Comparison of ENCODE assay signal across 9 cellular contexts in the genomic region with DNA sequence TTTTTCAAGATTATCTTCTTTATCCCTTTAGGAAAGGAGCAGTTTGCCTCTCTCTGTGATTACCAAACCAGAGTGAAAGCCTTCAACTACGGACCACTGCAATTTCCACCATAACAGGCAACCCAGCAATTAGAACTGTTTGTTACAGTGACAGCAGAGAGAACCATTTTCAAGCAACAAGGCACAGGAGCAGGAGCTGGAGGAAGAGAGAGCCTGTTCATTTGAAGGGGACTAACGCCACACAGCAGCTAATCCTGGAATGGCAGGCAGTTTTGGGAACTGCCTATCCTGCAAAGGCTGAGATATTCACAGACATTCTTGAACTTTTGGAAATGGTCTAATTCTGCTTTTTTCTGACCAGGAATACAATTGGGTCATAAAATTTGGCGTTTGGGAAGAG.
A peak's percentile ranks its signal among the peaks of the same experiment; 100 is the strongest.
DNase-seq lines count a peak whose midpoint lies in the region; ATAC-seq and TF ChIP-seq lines count a peak whose summit lies in the region.
"Had no signal": no experiment of that assay in that cellular context is flagged by ENCODE, and none has a peak within 500 bp of the region (broad histone marks: within the 10 kb centered on the region; RNA-seq: fewer than 3 reads in every experiment).

No MANE protein-coding gene starts in this region.

- TF ChIP-seq EP300 in SK-N-SH (IDR thresholded peaks at IDR 0.05; ENCODE audit: borderline replicate concordance in 1 of 2, low read depth in 1 of 2, low read length in 1 of 2): no peak

- CTCF ChIA-PET in SK-N-SH (lab: Yijun Ruan, JAX): interaction anchor here (1.0 to 1.2 kb wide), 2 partner anchors 10 to 23 kb away, joined by 3 read pairs; no protein-coding TSS in a partner anchor

- no peak overlapping the region for H3K9ac ChIP-seq in SK-N-SH

- POLR2A ChIA-PET in SK-N-SH (lab: Yijun Ruan, JAX): no interaction called here

- no peaks in the 10 kb centered on the region for H4K20me1 ChIP-seq in SK-N-SH (ENCODE audit: insufficient read depth)

- H3K27ac ChIP-seq in SK-N-SH (ENCODE audit: low read depth in 2 of 2, low read length in 1 of 2): no peak overlapping the region

- H3K27me3 ChIP-seq in SK-N-SH (ENCODE audit: insufficient read depth): no peaks in the 10 kb centered on the region

- 34% methylated on average over 3 of the region's 3 CpGs for WGBS in SK-N-SH (ENCODE audit: low lambda C conversion rate)

- H3K9me3 ChIP-seq in SK-N-SH: no peaks in the 10 kb centered on the region

- TF ChIP-seq CTCF in SK-N-SH (IDR thresholded peaks at IDR 0.05): peak; percentile 57
- no peak for TF ChIP-seq CTCF in GM13976 (IDR thresholded peaks at IDR 0.05; ENCODE audit: borderline replicate concordance, control extremely low read depth, extremely low read depth, insufficient read depth, missing control alignments)

- H3K4me3 ChIP-seq in SK-N-SH (ENCODE audit: low read depth in 2 of 2, low read length in 1 of 2): no peak overlapping the region; a peak in 1 of 4 replicates

- no peaks in the 10 kb centered on the region for H3K36me3 ChIP-seq in SK-N-SH (replicated peaks in 1 of 2; ENCODE audit: control insufficient read depth in 1 of 2, insufficient read depth in 2 of 2, low read length in 1 of 2)

- ATAC-seq in esophagus mucosa: no peak
- ATAC-seq in GM19463 (IDR thresholded peaks at IDR 0.05; ENCODE audit: unreplicated experiment): no peak

- no peaks in the 10 kb centered on the region for H3K9me2 ChIP-seq in SK-N-SH

- peak; percentile 85 for TF ChIP-seq RAD21 in SK-N-SH (IDR thresholded peaks at IDR 0.05; ENCODE audit: low read length)

- H3K79me2 ChIP-seq in SK-N-SH (ENCODE audit: insufficient read depth): no peaks in the 10 kb centered on the region

- no peak overlapping the region for H3K4me2 ChIP-seq in SK-N-SH

- H3F3A ChIP-seq in SK-N-SH (replicated peaks; ENCODE audit: insufficient read depth): no peaks in the 10 kb centered on the region

- in situ Hi-C loops in GM13976 (cut with MboI; ENCODE audit: low sequenced_read_pairs, unreplicated experiment): no loop called here

- H2AFZ ChIP-seq in SK-N-SH (ENCODE audit: low read depth): no peak overlapping the region

- H3K4me1 ChIP-seq in SK-N-SH (ENCODE audit: control insufficient read depth in 1 of 2, insufficient read depth in 2 of 2, low read depth in 1 of 2, low read length in 1 of 2): no peaks in the 10 kb centered on the region; a peak in 1 of 4 replicates

- peak; percentile 84 for DNase-seq in Ammon's horn (ENCODE audit: low spot score)
- DNase-seq in NCI-H1092 (lab: John Stamatoyannopoulos, UW): peak; percentile 47
- DNase-seq in SK-N-SH: peak; percentile 25
- DNase-seq in iPS-NIHi7 (ENCODE audit: extremely low spot score): peak; percentile 55
- DNase-seq in GM13976 (ENCODE audit: low spot score): no peak
- DNase-seq in RPMI8226: no peak
- DNase-seq: activated CD4-positive, alpha-beta T cell treated with anti-CD3 and anti-CD28 coated beads, Interleukin-2, amount 50 U/mL, for 4 hours had no signal

TF ChIP-seq in SK-N-SH, 30 proteins besides CTCF, POLR2A, EP300 and RAD21:
- TF ChIP-seq NFIC (IDR thresholded peaks at IDR 0.05; ENCODE audit: borderline replicate concordance) (no peak), SMC3 (IDR thresholded peaks at IDR 0.05; ENCODE audit: low read depth, low read length) (peak; percentile 49)

Comparison
In these comparisons a context has a peak if more than half of its experiments do, and no peak if none do; other contexts are left out.
1. DNase-seq: peak in Ammon's horn (single experiment), NCI-H1092 (single experiment), SK-N-SH (single experiment) and iPS-NIHi7 (single experiment); none in GM13976 (single experiment) and RPMI8226 (single experiment).